22 cellular contexts compared by ENCODE assay signal in the genomic region with DNA sequence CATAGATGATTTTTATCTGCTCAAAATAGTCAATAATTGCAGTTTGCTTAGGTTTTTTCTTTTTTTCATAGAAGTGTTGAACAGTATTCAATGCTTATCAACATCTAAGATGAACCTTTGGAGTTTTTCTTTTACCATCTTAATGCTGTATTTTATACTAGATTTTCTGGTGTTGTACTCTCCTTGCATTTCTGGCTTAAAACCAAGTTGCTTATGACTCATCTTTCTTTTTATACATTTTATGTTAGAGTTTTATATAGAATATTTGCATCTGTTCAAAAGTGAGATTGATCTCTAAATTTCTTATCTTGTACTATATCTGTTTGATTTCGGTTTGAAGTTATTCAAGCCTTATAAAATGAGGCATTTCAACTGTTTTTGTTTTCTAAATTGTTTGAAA.
"Had no signal": no experiment of that assay in that cellular context is flagged by ENCODE, and none has a peak within 500 bp of the region (broad histone marks: within the 10 kb centered on the region; RNA-seq: fewer than 3 reads in every experiment).

No MANE protein-coding gene starts in this region.

- H3K27ac ChIP-seq: brain microvascular endothelial cell, lower lobe of right lung, sigmoid colon, spleen had no signal

- H3K9me3 ChIP-seq: lower lobe of right lung, sigmoid colon had no signal

- H3K4me3 Mint-ChIP-seq: activated CD4-positive, alpha-beta memory T cell treated with anti-CD3 and anti-CD28 coated beads, Interleukin-2, amount 10 ng/mL, durations not matched to agents 7 days and 5 days; activated naive CD4-positive, alpha-beta T cell treated with anti-CD3 and anti-CD28 coated beads for 36 hours; activated T-cell treated with anti-CD3 and anti-CD28 coated beads, Interleukin-2, amount 50 U/mL, for 24 hours; natural killer cell treated with Interleukin-12 subunit alpha and Interleukin-12 subunit beta and Interleukin-15 and Interleukin-18, amount 100 ng/mL, for 72 hours; stimulated activated memory B cell treated with anti-CD40 and anti-IgM and Interleukin-4, amounts not matched to agents 10 μg/mL and 1 μg/mL and 100 μg/mL, for 72 hours had no signal

- H3K27ac Mint-ChIP-seq: activated CD4-positive, alpha-beta memory T cell treated with anti-CD3 and anti-CD28 coated beads, Interleukin-2, amount 10 ng/mL, durations not matched to agents 7 days and 5 days; activated naive CD4-positive, alpha-beta T cell treated with anti-CD3 and anti-CD28 coated beads for 36 hours; activated T-cell treated with anti-CD3 and anti-CD28 coated beads, Interleukin-2, amount 50 U/mL, for 24 hours; activated T-helper 2 cell treated with anti-CD3 and anti-CD28 coated beads, Interferon-gamma antibody, Interleukin-2, Interleukin-4, amounts not matched to agents 10 μg/mL and 5 μg/mL and 100 μg/mL, durations not matched to agents 14 hours and 24 hours and 36 hours; natural killer cell treated with Interleukin-12 subunit alpha and Interleukin-12 subunit beta and Interleukin-15 and Interleukin-18, amount 100 ng/mL, for 72 hours; stimulated activated memory B cell treated with anti-CD40 and anti-IgM and Interleukin-4, amounts not matched to agents 10 μg/mL and 1 μg/mL and 100 μg/mL, for 72 hours had no signal

- H3K27me3 Mint-ChIP-seq: activated CD4-positive, alpha-beta memory T cell treated with anti-CD3 and anti-CD28 coated beads, Interleukin-2, amount 10 ng/mL, durations not matched to agents 7 days and 5 days; activated T-cell treated with anti-CD3 and anti-CD28 coated beads, Interleukin-2, amount 50 U/mL, for 24 hours; natural killer cell treated with Interleukin-12 subunit alpha and Interleukin-12 subunit beta and Interleukin-15 and Interleukin-18, amount 100 ng/mL, for 72 hours; stimulated activated memory B cell treated with anti-CD40 and anti-IgM and Interleukin-4, amounts not matched to agents 10 μg/mL and 1 μg/mL and 100 μg/mL, for 72 hours had no signal

- H3K36me3 Mint-ChIP-seq: natural killer cell treated with Interleukin-12 subunit alpha and Interleukin-12 subunit beta and Interleukin-15 and Interleukin-18, amount 100 ng/mL, for 72 hours; stimulated activated memory B cell treated with anti-CD40 and anti-IgM and Interleukin-4, amounts not matched to agents 10 μg/mL and 1 μg/mL and 100 μg/mL, for 72 hours had no signal

- DNase-seq: activated CD4-positive, alpha-beta memory T cell treated with anti-CD3 and anti-CD28 coated beads, Interleukin-2, amount 10 ng/mL, durations not matched to agents 7 days and 5 days; activated CD4-positive, alpha-beta T cell treated with anti-CD3 and anti-CD28 coated beads for 48 hours; activated CD4-positive, CD25-positive, alpha-beta regulatory T cell; activated naive CD4-positive, alpha-beta T cell treated with anti-CD3 and anti-CD28 coated beads for 36 hours; activated T-cell treated with anti-CD3 and anti-CD28 coated beads, Interleukin-2, amount 50 U/mL, for 24 hours; anterior cingulate cortex; brain microvascular endothelial cell; effector CD8-positive, alpha-beta T cell; foreskin melanocyte; glutamatergic neuron; hippocampal formation; lower lobe of right lung; posterior cingulate gyrus; sigmoid colon; spleen; stimulated activated CD4-positive, alpha-beta T cell treated with anti-CD3 and anti-CD28 coated beads, Interleukin-4, amount 100 ng/mL, for 4 hours; T-helper 1 cell; T-helper 9 cell had no signal

- FAIRE-seq: keratinocyte had no signal

- H3K36me3 ChIP-seq: brain microvascular endothelial cell, lower lobe of right lung, sigmoid colon, spleen had no signal

- ATAC-seq: lower lobe of right lung; natural killer cell treated with Interleukin-12 subunit alpha and Interleukin-12 subunit beta and Interleukin-15 and Interleukin-18, amount 100 ng/mL, for 72 hours; stimulated activated memory B cell treated with anti-CD40 and anti-IgM and Interleukin-4, amounts not matched to agents 10 μg/mL and 1 μg/mL and 100 μg/mL, for 72 hours had no signal

- H3K4me1 ChIP-seq: lower lobe of right lung, sigmoid colon, spleen had no signal

- H3K4me1 Mint-ChIP-seq: activated CD4-positive, alpha-beta memory T cell treated with anti-CD3 and anti-CD28 coated beads, Interleukin-2, amount 10 ng/mL, durations not matched to agents 7 days and 5 days; stimulated activated memory B cell treated with anti-CD40 and anti-IgM and Interleukin-4, amounts not matched to agents 10 μg/mL and 1 μg/mL and 100 μg/mL, for 72 hours had no signal

- H3K27me3 ChIP-seq: brain microvascular endothelial cell, sigmoid colon, spleen had no signal

- H3K9me3 Mint-ChIP-seq: activated CD4-positive, alpha-beta memory T cell treated with anti-CD3 and anti-CD28 coated beads, Interleukin-2, amount 10 ng/mL, durations not matched to agents 7 days and 5 days; activated naive CD4-positive, alpha-beta T cell treated with anti-CD3 and anti-CD28 coated beads for 36 hours; activated T-cell treated with anti-CD3 and anti-CD28 coated beads, Interleukin-2, amount 50 U/mL, for 24 hours; activated T-helper 2 cell treated with anti-CD3 and anti-CD28 coated beads, Interferon-gamma antibody, Interleukin-2, Interleukin-4, amounts not matched to agents 10 μg/mL and 5 μg/mL and 100 μg/mL, durations not matched to agents 14 hours and 24 hours and 36 hours; natural killer cell treated with Interleukin-12 subunit alpha and Interleukin-12 subunit beta and Interleukin-15 and Interleukin-18, amount 100 ng/mL, for 72 hours; stimulated activated memory B cell treated with anti-CD40 and anti-IgM and Interleukin-4, amounts not matched to agents 10 μg/mL and 1 μg/mL and 100 μg/mL, for 72 hours had no signal

- H3K4me3 ChIP-seq: lower lobe of right lung, sigmoid colon, spleen had no signal
